1 cellular context compared by ENCODE assay signal in genomic region chr3:17384567-17385296, GRCh38.
A peak's percentile ranks its signal among the peaks of the same experiment; 100 is the strongest.
TF ChIP-seq lines count a peak whose summit lies in the region.

No MANE protein-coding gene starts in this region.

TF ChIP-seq in K562, 482 proteins besides CTCF, POLR2A, EP300 and RAD21 (continued from another document):
- TF ChIP-seq ARID4B (CRISPR knock-in tag; IDR thresholded peaks at IDR 0.05) (no peak), ARID3A (IDR thresholded peaks at IDR 0.05; ENCODE audit: borderline replicate concordance, low read depth, low read length) (no peak), CEBPG (CRISPR knock-in tag; IDR thresholded peaks at IDR 0.05) (no peak), CEBPG (tag; conservative IDR thresholded peaks at IDR 0.05 in 1 of 2, IDR thresholded peaks at IDR 0.05 in 1 of 2) (peak; percentile 53 to 83; a peak in 3 of 4 replicates)
